ENCODE assay signal across 18 cellular contexts in the genomic region with DNA sequence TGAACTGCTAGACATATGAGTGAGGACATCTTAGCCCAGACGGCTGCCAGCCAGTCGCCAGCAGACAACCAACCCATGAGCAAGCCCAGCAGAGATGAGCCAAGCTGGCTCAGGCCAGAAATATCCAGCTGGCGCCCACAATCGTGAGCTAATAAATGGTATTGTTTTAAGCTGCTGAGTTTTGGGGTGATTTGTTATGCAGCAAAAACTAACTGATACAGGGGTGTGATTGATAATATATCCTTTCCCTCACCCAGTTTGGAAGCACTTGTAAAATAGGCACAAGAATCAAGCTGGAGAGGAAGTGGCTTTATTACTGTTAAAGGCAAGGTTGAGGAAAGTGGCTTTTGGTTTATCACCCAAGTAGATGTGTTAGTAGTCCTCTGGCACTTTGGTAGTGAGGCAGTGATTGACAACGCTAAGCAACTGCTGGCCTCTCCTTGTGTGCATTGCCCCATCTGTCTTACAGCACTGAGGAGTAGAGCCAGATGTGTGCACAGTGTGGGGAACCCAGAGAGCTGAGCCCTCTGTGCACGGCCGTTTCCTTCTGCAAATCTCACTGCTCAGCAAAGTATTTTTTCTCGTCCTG.
DNase-seq lines count a peak whose midpoint lies in the region; ATAC-seq and TF ChIP-seq lines count a peak whose summit lies in the region.
"Had no signal": no experiment of that assay in that cellular context is flagged by ENCODE, and none has a peak within 500 bp of the region (broad histone marks: within the 10 kb centered on the region; RNA-seq: fewer than 3 reads in every experiment).

No MANE protein-coding gene starts in this region.

- no peak for DNase-seq in activated naive CD8-positive, alpha-beta T cell treated with anti-CD3 and anti-CD28 coated beads, Interleukin-2, amount 10 ng/mL, durations not matched to agents 7 days and 5 days
- DNase-seq in activated naive CD8-positive, alpha-beta T cell treated with anti-CD3 and anti-CD28 coated beads, Interleukin-2, amount 50 U/mL, for 24 hours: no peak
- DNase-seq in effector memory CD8-positive, alpha-beta T cell: no peak
- DNase-seq in mesenchymal stem cell: no peak
- no peak for DNase-seq in stimulated activated effector memory CD8-positive, alpha-beta T cell treated with anti-CD3 and anti-CD28 coated beads, Interleukin-12 subunit alpha, Interleukin-12 subunit beta, amount 100 ng/mL, for 72 hours (ENCODE audit: low spot score in 2 of 2)
- DNase-seq in WERI-Rb-1: no peak
- no peak for DNase-seq in activated CD8-positive, alpha-beta T cell treated with anti-CD3 and anti-CD28 coated beads for 36 hours
- DNase-seq: 8988T, DMS79 treated with DMSO at 0.1 percent for 48 hours, H7, KG1, MV-4-11, NCI-H187, NCI-H345, NCI-H524 treated with DMSO at 0.1 percent for 48 hours had no signal

- no peaks in the 10 kb centered on the region for H3K9me3 ChIP-seq in mesenchymal stem cell (ENCODE audit: control insufficient read depth, low read length)
- no peaks in the 10 kb centered on the region for H3K9me3 ChIP-seq in WERI-Rb-1 (ENCODE audit: severe bottlenecking)
- H3K9me3 ChIP-seq: SJSA1 had no signal

- H2AK5ac ChIP-seq in mesenchymal stem cell (ENCODE audit: low read length, severe bottlenecking): no peak overlapping the region

- H3K4me1 ChIP-seq in mesenchymal stem cell (ENCODE audit: control insufficient read depth, insufficient read depth, low read depth, low read length): peaks cover 5% of the 10 kb centered on the region

- H2BK15ac ChIP-seq in mesenchymal stem cell (ENCODE audit: low read depth, poor library complexity, severe bottlenecking): no peak overlapping the region

- intact Hi-C loops in activated CD8-positive, alpha-beta T cell treated with anti-CD3 and anti-CD28 coated beads for 36 hours (cut with micrococcal nuclease): no loop called here

- H4K8ac ChIP-seq in mesenchymal stem cell (ENCODE audit: low read length): no peak overlapping the region

- peaks cover 2% of the 10 kb centered on the region for H3K4me1 Mint-ChIP-seq in activated naive CD8-positive, alpha-beta T cell treated with anti-CD3 and anti-CD28 coated beads, Interleukin-2, amount 10 ng/mL, durations not matched to agents 7 days and 5 days
- peaks cover 2% of the 10 kb centered on the region for H3K4me1 Mint-ChIP-seq in activated naive CD8-positive, alpha-beta T cell treated with anti-CD3 and anti-CD28 coated beads, Interleukin-2, amount 50 U/mL, for 24 hours
- peaks cover 8 to 11% of the 10 kb centered on the region in 2 donors for H3K4me1 Mint-ChIP-seq in effector memory CD8-positive, alpha-beta T cell (ENCODE audit: low read depth in 2 of 2)
- H3K4me1 Mint-ChIP-seq in stimulated activated effector memory CD8-positive, alpha-beta T cell treated with anti-CD3 and anti-CD28 coated beads, Interleukin-12 subunit alpha, Interleukin-12 subunit beta, amount 100 ng/mL, for 72 hours: peaks cover 11% of the 10 kb centered on the region
- no peaks in the 10 kb centered on the region for H3K4me1 Mint-ChIP-seq in activated CD8-positive, alpha-beta T cell treated with anti-CD3 and anti-CD28 coated beads for 36 hours (ENCODE audit: low read depth)
- H3K4me1 Mint-ChIP-seq: B cell had no signal

- H3K36me3 ChIP-seq in mesenchymal stem cell (ENCODE audit: control insufficient read depth in 1 of 2, insufficient read depth in 2 of 2, low read depth in 1 of 2, low read length in 2 of 2) (peaks cover 10 to 84% of the 10 kb centered on the region in 2 experiments), WERI-Rb-1 (no peaks in the 10 kb centered on the region; the same call in 1 of the 2 replicates)

- H3K4me2 ChIP-seq in mesenchymal stem cell (ENCODE audit: low read length, poor library complexity, severe bottlenecking): no peak overlapping the region

- peak; percentile 22 for ATAC-seq in activated naive CD8-positive, alpha-beta T cell treated with anti-CD3 and anti-CD28 coated beads, Interleukin-2, amount 10 ng/mL, durations not matched to agents 7 days and 5 days (ENCODE audit: low read depth)
- no peak for ATAC-seq in activated naive CD8-positive, alpha-beta T cell treated with anti-CD3 and anti-CD28 coated beads, Interleukin-2, amount 50 U/mL, for 24 hours
- ATAC-seq in effector memory CD8-positive, alpha-beta T cell (replicated peaks): peak; percentile 79
- ATAC-seq in stimulated activated effector memory CD8-positive, alpha-beta T cell treated with anti-CD3 and anti-CD28 coated beads, Interleukin-12 subunit alpha, Interleukin-12 subunit beta, amount 100 ng/mL, for 72 hours: peak; percentile 19
- ATAC-seq in activated CD8-positive, alpha-beta T cell treated with anti-CD3 and anti-CD28 coated beads for 36 hours: no peak
- ATAC-seq in GM19324 (IDR thresholded peaks at IDR 0.05; ENCODE audit: low FRiP score, unreplicated experiment): no peak

- no peak overlapping the region for H2BK5ac ChIP-seq in mesenchymal stem cell (ENCODE audit: low read depth, low read length, poor library complexity, severe bottlenecking)

- H2AFZ ChIP-seq in mesenchymal stem cell (ENCODE audit: low read depth, low read length): no peak overlapping the region

- no peak overlapping the region for H3K23ac ChIP-seq in mesenchymal stem cell (ENCODE audit: low read length in 2 of 2)

- H2BK120ac ChIP-seq in mesenchymal stem cell (ENCODE audit: low read depth, low read length): no peak overlapping the region

- H3K4me3 ChIP-seq in mesenchymal stem cell (ENCODE audit: insufficient read depth in 1 of 2, low read depth in 1 of 2, low read length in 2 of 2): no peak overlapping the region
- no peak overlapping the region for H3K4me3 ChIP-seq in WERI-Rb-1 (ENCODE audit: low read depth, low read length)
- H3K4me3 ChIP-seq: SJSA1 had no signal

- peaks cover 3% of the 10 kb centered on the region for H3K27me3 Mint-ChIP-seq in activated naive CD8-positive, alpha-beta T cell treated with anti-CD3 and anti-CD28 coated beads, Interleukin-2, amount 10 ng/mL, durations not matched to agents 7 days and 5 days
- H3K27me3 Mint-ChIP-seq in activated naive CD8-positive, alpha-beta T cell treated with anti-CD3 and anti-CD28 coated beads, Interleukin-2, amount 50 U/mL, for 24 hours: peaks cover 2% of the 10 kb centered on the region
- H3K27me3 Mint-ChIP-seq in effector memory CD8-positive, alpha-beta T cell: peaks cover 33 to 50% of the 10 kb centered on the region in 2 donors
- peaks cover 2% of the 10 kb centered on the region for H3K27me3 Mint-ChIP-seq in activated CD8-positive, alpha-beta T cell treated with anti-CD3 and anti-CD28 coated beads for 36 hours
- H3K27me3 Mint-ChIP-seq: B cell had no signal

- H3K27ac ChIP-seq in mesenchymal stem cell (ENCODE audit: low read length, poor library complexity, severe bottlenecking): no peak overlapping the region
- H3K27ac ChIP-seq in WERI-Rb-1: no peak overlapping the region
- H3K27ac ChIP-seq: SJSA1 had no signal

- H3K36me3 Mint-ChIP-seq in activated naive CD8-positive, alpha-beta T cell treated with anti-CD3 and anti-CD28 coated beads, Interleukin-2, amount 10 ng/mL, durations not matched to agents 7 days and 5 days: no peaks in the 10 kb centered on the region
- H3K36me3 Mint-ChIP-seq in activated naive CD8-positive, alpha-beta T cell treated with anti-CD3 and anti-CD28 coated beads, Interleukin-2, amount 50 U/mL, for 24 hours (ENCODE audit: low read depth): no peaks in the 10 kb centered on the region
- no peaks in the 10 kb centered on the region for H3K36me3 Mint-ChIP-seq in effector memory CD8-positive, alpha-beta T cell (ENCODE audit: insufficient read depth)
- no peaks in the 10 kb centered on the region for H3K36me3 Mint-ChIP-seq in stimulated activated effector memory CD8-positive, alpha-beta T cell treated with anti-CD3 and anti-CD28 coated beads, Interleukin-12 subunit alpha, Interleukin-12 subunit beta, amount 100 ng/mL, for 72 hours
- no peaks in the 10 kb centered on the region for H3K36me3 Mint-ChIP-seq in activated CD8-positive, alpha-beta T cell treated with anti-CD3 and anti-CD28 coated beads for 36 hours (ENCODE audit: low read depth)

- WGBS in mesenchymal stem cell: 98% methylated on average over 8 of the region's 8 CpGs

- peaks cover 25% of the 10 kb centered on the region for H3K79me1 ChIP-seq in mesenchymal stem cell (replicated peaks; ENCODE audit: low read length, poor library complexity, severe bottlenecking)

- no peak overlapping the region for H3K27ac Mint-ChIP-seq in activated naive CD8-positive, alpha-beta T cell treated with anti-CD3 and anti-CD28 coated beads, Interleukin-2, amount 10 ng/mL, durations not matched to agents 7 days and 5 days
- no peak overlapping the region for H3K27ac Mint-ChIP-seq in activated naive CD8-positive, alpha-beta T cell treated with anti-CD3 and anti-CD28 coated beads, Interleukin-2, amount 50 U/mL, for 24 hours
- H3K27ac Mint-ChIP-seq in effector memory CD8-positive, alpha-beta T cell: no peak overlapping the region
- H3K27ac Mint-ChIP-seq in stimulated activated effector memory CD8-positive, alpha-beta T cell treated with anti-CD3 and anti-CD28 coated beads, Interleukin-12 subunit alpha, Interleukin-12 subunit beta, amount 100 ng/mL, for 72 hours: no peak overlapping the region
- H3K27ac Mint-ChIP-seq in activated CD8-positive, alpha-beta T cell treated with anti-CD3 and anti-CD28 coated beads for 36 hours: no peak overlapping the region
- H3K27ac Mint-ChIP-seq: B cell had no signal

- POLR2A ChIA-PET in activated naive CD8-positive, alpha-beta T cell treated with anti-CD3 and anti-CD28 coated beads, Interleukin-2, amount 10 ng/mL, durations not matched to agents 7 days and 5 days (lab: Charles Lee): no interaction called here
- POLR2A ChIA-PET in activated CD8-positive, alpha-beta T cell treated with anti-CD3 and anti-CD28 coated beads for 36 hours (lab: Charles Lee): interaction anchor here (1.1 kb wide), 1 partner anchor 134 kb away, joined by 3 read pairs; no protein-coding TSS in a partner anchor

- peak overlapping the region; percentile 12 for H4K91ac ChIP-seq in mesenchymal stem cell (ENCODE audit: low read length)

- no peak overlapping the region for H3K4ac ChIP-seq in mesenchymal stem cell (ENCODE audit: low read depth in 1 of 2, low read length in 2 of 2)

- TF ChIP-seq CTCF in WERI-Rb-1 (IDR thresholded peaks at IDR 0.05; ENCODE audit: low read depth, low read length): no peak
- TF ChIP-seq CTCF in activated CD8-positive, alpha-beta T cell treated with anti-CD3 and anti-CD28 coated beads for 36 hours (IDR thresholded peaks at IDR 0.05): no peak

- H3K18ac ChIP-seq in mesenchymal stem cell (ENCODE audit: low read depth in 1 of 2, low read length in 2 of 2): no peak overlapping the region

- H3K14ac ChIP-seq in mesenchymal stem cell (ENCODE audit: low read length in 2 of 2): no peak overlapping the region

- H3K9me3 Mint-ChIP-seq in activated naive CD8-positive, alpha-beta T cell treated with anti-CD3 and anti-CD28 coated beads, Interleukin-2, amount 10 ng/mL, durations not matched to agents 7 days and 5 days: no peaks in the 10 kb centered on the region
- H3K9me3 Mint-ChIP-seq in activated naive CD8-positive, alpha-beta T cell treated with anti-CD3 and anti-CD28 coated beads, Interleukin-2, amount 50 U/mL, for 24 hours: peaks cover 4% of the 10 kb centered on the region
- H3K9me3 Mint-ChIP-seq in effector memory CD8-positive, alpha-beta T cell: peaks cover 0 to 8% of the 10 kb centered on the region in 2 donors
- peaks cover 5% of the 10 kb centered on the region for H3K9me3 Mint-ChIP-seq in stimulated activated effector memory CD8-positive, alpha-beta T cell treated with anti-CD3 and anti-CD28 coated beads, Interleukin-12 subunit alpha, Interleukin-12 subunit beta, amount 100 ng/mL, for 72 hours
- peaks cover 3% of the 10 kb centered on the region for H3K9me3 Mint-ChIP-seq in activated CD8-positive, alpha-beta T cell treated with anti-CD3 and anti-CD28 coated beads for 36 hours

- no peak overlapping the region for H2BK12ac ChIP-seq in mesenchymal stem cell (ENCODE audit: low read length in 2 of 2)

- H3K27me3 ChIP-seq in mesenchymal stem cell (ENCODE audit: control insufficient read depth in 1 of 2, insufficient read depth in 1 of 2, low read length in 2 of 2) (no peaks in the 10 kb centered on the region), WERI-Rb-1 (ENCODE audit: insufficient read depth, low read depth, severe bottlenecking) (no peaks in the 10 kb centered on the region)
- H3K27me3 ChIP-seq: SJSA1 had no signal

- CTCF ChIA-PET in activated CD8-positive, alpha-beta T cell treated with anti-CD3 and anti-CD28 coated beads for 36 hours (lab: Charles Lee): interaction anchor here (1.6 kb wide), 1 partner anchor 137 kb away, joined by 4 read pairs; no protein-coding TSS in a partner anchor

- H3K4me3 Mint-ChIP-seq in activated naive CD8-positive, alpha-beta T cell treated with anti-CD3 and anti-CD28 coated beads, Interleukin-2, amount 10 ng/mL, durations not matched to agents 7 days and 5 days: no peak overlapping the region
- H3K4me3 Mint-ChIP-seq in activated naive CD8-positive, alpha-beta T cell treated with anti-CD3 and anti-CD28 coated beads, Interleukin-2, amount 50 U/mL, for 24 hours: no peak overlapping the region
- H3K4me3 Mint-ChIP-seq in effector memory CD8-positive, alpha-beta T cell: no peak overlapping the region
- no peak overlapping the region for H3K4me3 Mint-ChIP-seq in stimulated activated effector memory CD8-positive, alpha-beta T cell treated with anti-CD3 and anti-CD28 coated beads, Interleukin-12 subunit alpha, Interleukin-12 subunit beta, amount 100 ng/mL, for 72 hours
- no peak overlapping the region for H3K4me3 Mint-ChIP-seq in activated CD8-positive, alpha-beta T cell treated with anti-CD3 and anti-CD28 coated beads for 36 hours
- H3K4me3 Mint-ChIP-seq: B cell had no signal

- no peak overlapping the region for H3K9ac ChIP-seq in mesenchymal stem cell (ENCODE audit: low read length)

Comparison
In these comparisons a context has a peak if more than half of its experiments do, and no peak if none do; other contexts are left out.
1. ATAC-seq: peak in activated naive CD8-positive, alpha-beta T cell treated with anti-CD3 and anti-CD28 coated beads, Interleukin-2, amount 10 ng/mL, durations not matched to agents 7 days and 5 days (single experiment), effector memory CD8-positive, alpha-beta T cell (single experiment) and stimulated activated effector memory CD8-positive, alpha-beta T cell treated with anti-CD3 and anti-CD28 coated beads, Interleukin-12 subunit alpha, Interleukin-12 subunit beta, amount 100 ng/mL, for 72 hours (single experiment); none in activated naive CD8-positive, alpha-beta T cell treated with anti-CD3 and anti-CD28 coated beads, Interleukin-2, amount 50 U/mL, for 24 hours (single experiment), activated CD8-positive, alpha-beta T cell treated with anti-CD3 and anti-CD28 coated beads for 36 hours (single experiment) and GM19324 (single experiment).